In the genomic region with DNA sequence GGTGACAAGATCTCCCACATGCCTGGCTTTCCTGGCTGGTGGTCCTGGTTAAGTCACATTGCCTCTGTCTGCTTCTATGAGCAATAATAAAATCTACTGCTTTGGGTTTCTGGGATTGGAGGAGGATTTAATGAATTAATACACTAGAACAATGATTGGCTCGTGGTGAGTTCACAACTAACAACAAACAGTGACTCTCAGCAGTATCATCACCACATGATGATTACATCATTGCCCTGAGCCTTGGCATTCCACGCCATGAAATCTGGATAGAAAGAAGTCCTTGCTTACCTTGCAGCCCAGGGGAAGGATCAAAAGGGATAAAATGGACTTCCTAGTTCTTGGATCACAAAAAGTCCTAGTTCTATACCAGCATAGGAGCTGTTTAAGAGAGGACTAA, we compare ENCODE assay signal across 17 cellular contexts.
"Had no signal": no experiment of that assay in that cellular context is flagged by ENCODE, and none has a peak within 500 bp of the region (broad histone marks: within the 10 kb centered on the region; RNA-seq: fewer than 3 reads in every experiment).

No MANE protein-coding gene starts in this region.

- DNase-seq: activated CD4-positive, alpha-beta memory T cell treated with anti-CD3 and anti-CD28 coated beads, Interleukin-2, amount 10 ng/mL, durations not matched to agents 7 days and 5 days; activated naive CD4-positive, alpha-beta T cell treated with anti-CD3 and anti-CD28 coated beads, Interleukin-2, amount 10 ng/mL, durations not matched to agents 7 days and 5 days; amniotic stem cell; cerebellar nuclear complex; effector CD8-positive, alpha-beta T cell; midbrain; psoas muscle; right lobe of liver; spleen; stomach; testis; upper lobe of right lung had no signal

- H3K9me3 Mint-ChIP-seq: neural crest cell had no signal

- H3K27ac ChIP-seq: psoas muscle, right lobe of liver, spleen, stomach, testis, upper lobe of right lung, VCaP had no signal

- H3K27me3 ChIP-seq: right lobe of liver, spleen, stomach, testis, upper lobe of right lung had no signal

- H3K36me3 ChIP-seq: right lobe of liver, spleen, stomach, upper lobe of right lung had no signal

- H3K36me3 Mint-ChIP-seq: activated naive CD4-positive, alpha-beta T cell treated with anti-CD3 and anti-CD28 coated beads, Interleukin-2, amount 10 ng/mL, durations not matched to agents 7 days and 5 days; brain had no signal

- H3K27me3 Mint-ChIP-seq: activated CD4-positive, alpha-beta memory T cell treated with anti-CD3 and anti-CD28 coated beads, Interleukin-2, amount 10 ng/mL, durations not matched to agents 7 days and 5 days; activated naive CD4-positive, alpha-beta T cell treated with anti-CD3 and anti-CD28 coated beads, Interleukin-2, amount 10 ng/mL, durations not matched to agents 7 days and 5 days; brain had no signal

- H3K4me3 Mint-ChIP-seq: activated CD4-positive, alpha-beta memory T cell treated with anti-CD3 and anti-CD28 coated beads, Interleukin-2, amount 10 ng/mL, durations not matched to agents 7 days and 5 days; activated naive CD4-positive, alpha-beta T cell treated with anti-CD3 and anti-CD28 coated beads, Interleukin-2, amount 10 ng/mL, durations not matched to agents 7 days and 5 days; brain; neural crest cell had no signal

- H3K9me3 ChIP-seq: psoas muscle, right lobe of liver, stomach, testis, upper lobe of right lung had no signal

- H3K27ac Mint-ChIP-seq: activated CD4-positive, alpha-beta memory T cell treated with anti-CD3 and anti-CD28 coated beads, Interleukin-2, amount 10 ng/mL, durations not matched to agents 7 days and 5 days; activated naive CD4-positive, alpha-beta T cell treated with anti-CD3 and anti-CD28 coated beads, Interleukin-2, amount 10 ng/mL, durations not matched to agents 7 days and 5 days had no signal

- H3K4me1 Mint-ChIP-seq: activated naive CD4-positive, alpha-beta T cell treated with anti-CD3 and anti-CD28 coated beads, Interleukin-2, amount 10 ng/mL, durations not matched to agents 7 days and 5 days; brain had no signal

- H3K4me3 ChIP-seq: lung, psoas muscle, right lobe of liver, spleen, stomach, testis, upper lobe of right lung had no signal

- ATAC-seq: psoas muscle, right lobe of liver, SK-N-SH treated with all-trans-retinoic acid at 6 μM for 48 hours, upper lobe of right lung had no signal

- H3K4me1 ChIP-seq: psoas muscle, right lobe of liver, spleen, stomach, testis, upper lobe of right lung had no signal
